8 cellular contexts compared by ENCODE assay signal in genomic region chrX:75156537-75156945, GRCh38. TPM values are rescaled to one million over a fixed set of nuclear protein-coding genes. Genes with fewer than 3 reads are reported as not detected.
DNase-seq lines count a peak whose midpoint lies in the region; ATAC-seq and TF ChIP-seq lines count a peak whose summit lies in the region.

No MANE protein-coding gene starts in this region.

- H3K36me3 Mint-ChIP-seq in activated naive CD4-positive, alpha-beta T cell treated with anti-CD3 and anti-CD28 coated beads, Interleukin-2, amount 50 U/mL, for 72 hours, result peaks cover 6 to 16% of the 10 kb centered on the region in 2 donors

- H3K4me3 ChIP-seq in left ventricle myocardium inferior (peak overlapping the region; percentile 77), retinal pigment epithelial cell (ENCODE audit: low read length) (peak overlapping the region; percentile 84)

- in situ Hi-C loops in G401 (cut with HindIII; ENCODE audit: low sequenced_read_pairs), result no loop called here

- peak overlapping the region; percentile 87 for H3K27ac ChIP-seq in left ventricle myocardium inferior (replicated peaks)

- intact Hi-C loops in left ventricle myocardium inferior (cut with micrococcal nuclease), result no loop called here

- peaks cover 23% of the 10 kb centered on the region for H3K4me1 ChIP-seq in left ventricle myocardium inferior

- H3K27me3 ChIP-seq in left ventricle myocardium inferior (ENCODE audit: low read depth), result no peaks in the 10 kb centered on the region

- peak; percentile 37 for DNase-seq in G401 (ENCODE audit: low spot score)
- DNase-seq in HK-2 (ENCODE audit: unreplicated experiment), result peak; percentile 11
- DNase-seq in activated naive CD4-positive, alpha-beta T cell treated with anti-CD3 and anti-CD28 coated beads, Interleukin-2, amount 50 U/mL, for 72 hours (ENCODE audit: low spot score in 2 of 2), result no peak
- DNase-seq in left ventricle myocardium inferior, result no peak
- no peak for DNase-seq in retinal pigment epithelial cell (ENCODE audit: low read depth)
- no peak for DNase-seq in NCI-H146 (lab: John Stamatoyannopoulos, UW)
- DNase-seq in stimulated activated CD4-positive, alpha-beta T cell treated with anti-CD3 and anti-CD28 coated beads, Interleukin-1b, Interleukin-23, amount 100 ng/mL, for 48 hours, result no peak
- no peak for DNase-seq in central memory CD4-positive, alpha-beta T cell

- no peak for ATAC-seq in activated naive CD4-positive, alpha-beta T cell treated with anti-CD3 and anti-CD28 coated beads, Interleukin-2, amount 50 U/mL, for 72 hours

- no peak for TF ChIP-seq CTCF in left ventricle myocardium inferior (IDR thresholded peaks at IDR 0.05; ENCODE audit: borderline replicate concordance)
- TF ChIP-seq CTCF in retinal pigment epithelial cell (conservative IDR thresholded peaks at IDR 0.05; ENCODE audit: low read depth, low read length), result no peak

- no peaks in the 10 kb centered on the region for H3K9me3 ChIP-seq in left ventricle myocardium inferior (replicated peaks)

- no peaks in the 10 kb centered on the region for H3K36me3 ChIP-seq in left ventricle myocardium inferior

- H3K27ac Mint-ChIP-seq in activated naive CD4-positive, alpha-beta T cell treated with anti-CD3 and anti-CD28 coated beads, Interleukin-2, amount 50 U/mL, for 72 hours, result peak overlapping the region; percentile 97 to 99

- no peaks in the 10 kb centered on the region for H3K9me3 Mint-ChIP-seq in activated naive CD4-positive, alpha-beta T cell treated with anti-CD3 and anti-CD28 coated beads, Interleukin-2, amount 50 U/mL, for 72 hours

RNA-seq across cellular contexts. Expression of gene ABCB7, which starts 0.5 kb away (rescaled TPM):
- total RNA-seq in G401 (2014; rRNA removed; shearing (Covaris generic)), result 16.2 and 28.1 TPM in 2 replicates
- total RNA-seq in activated naive CD4-positive, alpha-beta T cell treated with anti-CD3 and anti-CD28 coated beads, Interleukin-2, amount 50 U/mL, for 72 hours, result 10 to 100 TPM; 38.2 to 53.8 TPM
- 37.2 TPM for total RNA-seq in left ventricle myocardium inferior

Comparison
In these comparisons a context has a peak if more than half of its experiments do, and no peak if none do; other contexts are left out.
1. DNase-seq: peak in G401 (single experiment) and HK-2 (single experiment); none in activated naive CD4-positive, alpha-beta T cell treated with anti-CD3 and anti-CD28 coated beads, Interleukin-2, amount 50 U/mL, for 72 hours (0 of 2), left ventricle myocardium inferior (single experiment), retinal pigment epithelial cell (single experiment), NCI-H146 (single experiment), stimulated activated CD4-positive, alpha-beta T cell treated with anti-CD3 and anti-CD28 coated beads, Interleukin-1b, Interleukin-23, amount 100 ng/mL, for 48 hours (single experiment) and central memory CD4-positive, alpha-beta T cell (single experiment).